8 cellular contexts compared by ENCODE assay signal in genomic region chr20:33488661-33489494, GRCh38. TPM values are rescaled to one million over a fixed set of nuclear protein-coding genes. Genes with fewer than 3 reads are reported as not detected.
DNase-seq lines count a peak whose midpoint lies in the region; ATAC-seq, FAIRE-seq and TF ChIP-seq lines count a peak whose summit lies in the region.
"Not testable (repeated sequence)": the region's sequence is repeated elsewhere in the genome, so short reads cannot be mapped to it uniquely, and the experiment has no call there.

No MANE protein-coding gene starts in this region.

- peak overlapping the region; percentile 87; the same call in 1 of the 2 replicates for H2AFZ ChIP-seq in MM.1S (ENCODE audit: low read length)

- TF ChIP-seq POLR2A in uterus (IDR thresholded peaks at IDR 0.05), result not testable (repeated sequence)

- not testable (repeated sequence) for H3K36me3 ChIP-seq in ES-I3 (ENCODE audit: insufficient read depth, low read length); MM.1S (replicated peaks; ENCODE audit: insufficient read depth, low read length); bronchial epithelial cell (ENCODE audit: control insufficient read depth, insufficient read depth, low read length); cardiac muscle cell; uterus

- not testable (repeated sequence) for H3K9me3 Mint-ChIP-seq in activated CD8-positive, alpha-beta T cell treated with anti-CD3 and anti-CD28 coated beads, Interleukin-2, amount 10 ng/mL, durations not matched to agents 7 days and 5 days (ENCODE audit: insufficient read depth); mesothelial cell of epicardium

- H3K27ac Mint-ChIP-seq in activated CD8-positive, alpha-beta T cell treated with anti-CD3 and anti-CD28 coated beads, Interleukin-2, amount 10 ng/mL, durations not matched to agents 7 days and 5 days, result peak overlapping the region; percentile 69
- H3K27ac Mint-ChIP-seq in mesothelial cell of epicardium, result peak overlapping the region; percentile 47

- not testable (repeated sequence) for FAIRE-seq in bronchial epithelial cell (lab: Jason Lieb, UNC)

- not testable (repeated sequence) for H3K27me3 ChIP-seq in MM.1S (replicated peaks; ENCODE audit: insufficient read depth, low read length); bronchial epithelial cell (ENCODE audit: control insufficient read depth, insufficient read depth, low read length); cardiac muscle cell; uterus

- DNase-seq in MM.1S; activated CD8-positive, alpha-beta T cell treated with anti-CD3 and anti-CD28 coated beads, Interleukin-2, amount 10 ng/mL, durations not matched to agents 7 days and 5 days; bronchial epithelial cell (ENCODE audit: low read depth); cardiac muscle cell (ENCODE audit: low read depth in 1 of 2, low spot score in 1 of 2); mesothelial cell of epicardium (ENCODE audit: low spot score in 2 of 2, unreplicated experiment in 2 of 2): not testable (repeated sequence)
- DNase-seq in sciatic nerve (ENCODE audit: low spot score) (peak; percentile 56), uterus (peak; percentile 19)

- H3K4me1 ChIP-seq in ES-I3 (ENCODE audit: insufficient read depth, low read length); MM.1S (ENCODE audit: low read length); uterus: not testable (repeated sequence)
- H3K4me1 ChIP-seq in cardiac muscle cell (ENCODE audit: low read depth), result peaks cover 12% of the 10 kb centered on the region

- H3K9ac ChIP-seq in ES-I3 (ENCODE audit: low read depth, low read length), result peak overlapping the region; percentile 61
- peak overlapping the region; percentile 73; the same call in 1 of the 2 replicates for H3K9ac ChIP-seq in MM.1S (ENCODE audit: low read length)

- H3K9me2 ChIP-seq in MM.1S (replicated peaks; ENCODE audit: insufficient read depth, low read length), result not testable (repeated sequence)

- H4K20me1 ChIP-seq in MM.1S (ENCODE audit: insufficient read depth, low read length), result not testable (repeated sequence)

- POLR2A ChIA-PET in activated CD8-positive, alpha-beta T cell treated with anti-CD3 and anti-CD28 coated beads, Interleukin-2, amount 10 ng/mL, durations not matched to agents 7 days and 5 days (lab: Charles Lee), result interaction anchor here (0.8 to 2.2 kb wide), 10 partner anchors 13 to 198 kb away, joined by 3 to 12 read pairs (median 4); partner anchors contain the start of genes ACTL10 and C20orf144

- intact Hi-C loops in sciatic nerve (cut with DNase I); uterus (cut with DNase I; ENCODE audit: low total_unique reads): not testable (repeated sequence)

- H3K27ac ChIP-seq in MM.1S (ENCODE audit: low read length), result not testable (repeated sequence)
- peak overlapping the region; percentile 95 for H3K27ac ChIP-seq in cardiac muscle cell
- peak overlapping the region; percentile 86 to 89 for H3K27ac ChIP-seq in uterus

- H3K36me3 Mint-ChIP-seq in activated CD8-positive, alpha-beta T cell treated with anti-CD3 and anti-CD28 coated beads, Interleukin-2, amount 10 ng/mL, durations not matched to agents 7 days and 5 days (ENCODE audit: low read depth); mesothelial cell of epicardium: not testable (repeated sequence)

- H3F3A ChIP-seq in MM.1S (ENCODE audit: insufficient read depth, low read length), result not testable (repeated sequence)

- not testable (repeated sequence) for TF ChIP-seq CTCF in MM.1S (IDR thresholded peaks at IDR 0.05; ENCODE audit: low read length); bronchial epithelial cell (IDR thresholded peaks at IDR 0.05; ENCODE audit: insufficient read depth, low read length, severe bottlenecking); cardiac muscle cell (IDR thresholded peaks at IDR 0.05; ENCODE audit: low read depth, low read length); mesothelial cell of epicardium (IDR thresholded peaks at IDR 0.05; ENCODE audit: unreplicated experiment); uterus (IDR thresholded peaks at IDR 0.05)

- H3K4me3 Mint-ChIP-seq in activated CD8-positive, alpha-beta T cell treated with anti-CD3 and anti-CD28 coated beads, Interleukin-2, amount 10 ng/mL, durations not matched to agents 7 days and 5 days, result peak overlapping the region; percentile 84
- H3K4me3 Mint-ChIP-seq in mesothelial cell of epicardium, result peak overlapping the region; percentile 30

- not testable (repeated sequence) for H3K27me3 Mint-ChIP-seq in activated CD8-positive, alpha-beta T cell treated with anti-CD3 and anti-CD28 coated beads, Interleukin-2, amount 10 ng/mL, durations not matched to agents 7 days and 5 days (ENCODE audit: low read depth); mesothelial cell of epicardium (ENCODE audit: low read depth)

- not testable (repeated sequence) for ATAC-seq in activated CD8-positive, alpha-beta T cell treated with anti-CD3 and anti-CD28 coated beads, Interleukin-2, amount 10 ng/mL, durations not matched to agents 7 days and 5 days; sciatic nerve

- peak overlapping the region; percentile 88; the same call in 1 of the 2 replicates for H3K4me2 ChIP-seq in MM.1S (ENCODE audit: low read depth, low read length)

- CTCF ChIA-PET in activated CD8-positive, alpha-beta T cell treated with anti-CD3 and anti-CD28 coated beads, Interleukin-2, amount 10 ng/mL, durations not matched to agents 7 days and 5 days (lab: Charles Lee), result interaction anchor here (1.2 to 1.5 kb wide), 4 partner anchors 89 to 231 kb away, joined by 3 to 5 read pairs (median 5); partner anchors contain the start of gene PXMP4

- H3K9me3 ChIP-seq in ES-I3 (ENCODE audit: control insufficient read depth, insufficient read depth, low read length); MM.1S (replicated peaks; ENCODE audit: insufficient read depth, low read length); cardiac muscle cell (ENCODE audit: low read depth); uterus: not testable (repeated sequence)

- H3K4me3 ChIP-seq in MM.1S (ENCODE audit: low read length), result peak overlapping the region; percentile 77; the same call in 1 of the 2 replicates
- peak overlapping the region; percentile 50 for H3K4me3 ChIP-seq in bronchial epithelial cell (ENCODE audit: low read depth, low read length)
- peak overlapping the region; percentile 43 for H3K4me3 ChIP-seq in cardiac muscle cell
- peak overlapping the region; percentile 34 to 40 for H3K4me3 ChIP-seq in uterus

- peaks cover 28% of the 10 kb centered on the region for H3K79me2 ChIP-seq in MM.1S (ENCODE audit: low read length)

- H3K4me1 Mint-ChIP-seq in activated CD8-positive, alpha-beta T cell treated with anti-CD3 and anti-CD28 coated beads, Interleukin-2, amount 10 ng/mL, durations not matched to agents 7 days and 5 days (ENCODE audit: low read depth), result peaks cover 12% of the 10 kb centered on the region
- H3K4me1 Mint-ChIP-seq in mesothelial cell of epicardium, result not testable (repeated sequence)

RNA-seq across cellular contexts. Expression of gene CBFA2T2, which starts 1.0 kb away (rescaled TPM):
- total RNA-seq in activated CD8-positive, alpha-beta T cell treated with anti-CD3 and anti-CD28 coated beads, Interleukin-2, amount 10 ng/mL, durations not matched to agents 7 days and 5 days, result 10 to 100 TPM; 14.4 to 14.8 TPM
- 4.0 and 5.3 TPM in 2 replicates for total RNA-seq in bronchial epithelial cell
- total RNA-seq in cardiac muscle cell, result 28.1 and 53.1 TPM in 2 replicates
- polyA plus RNA-seq in cardiac muscle cell, result 36.7 and 57.0 TPM in 2 replicates
- total RNA-seq in mesothelial cell of epicardium, result 39.7 to 47.2 TPM (median 46.1 TPM) in 3 replicates
- 26.0 TPM for total RNA-seq in sciatic nerve
- 10 to 100 TPM; 13.6 to 32.4 (median 24.3) TPM for total RNA-seq in uterus

RNA-seq across cellular contexts. Expression of gene SNTA1, which starts 45.3 kb away (rescaled TPM):
- 10 to 100 TPM; 13.1 to 13.4 TPM for total RNA-seq in activated CD8-positive, alpha-beta T cell treated with anti-CD3 and anti-CD28 coated beads, Interleukin-2, amount 10 ng/mL, durations not matched to agents 7 days and 5 days
- total RNA-seq in bronchial epithelial cell (4.2 and 7.8 TPM in 2 replicates), cardiac muscle cell (408 and 409 TPM in 2 replicates), mesothelial cell of epicardium (11.9 to 13.4 TPM (median 13.3 TPM) in 3 replicates), sciatic nerve (47.1 TPM), uterus (10 to 100 TPM; 12.3 to 27.6 (median 20.6) TPM)
- polyA plus RNA-seq in cardiac muscle cell, result 329 and 393 TPM in 2 replicates
